In the genomic region with DNA sequence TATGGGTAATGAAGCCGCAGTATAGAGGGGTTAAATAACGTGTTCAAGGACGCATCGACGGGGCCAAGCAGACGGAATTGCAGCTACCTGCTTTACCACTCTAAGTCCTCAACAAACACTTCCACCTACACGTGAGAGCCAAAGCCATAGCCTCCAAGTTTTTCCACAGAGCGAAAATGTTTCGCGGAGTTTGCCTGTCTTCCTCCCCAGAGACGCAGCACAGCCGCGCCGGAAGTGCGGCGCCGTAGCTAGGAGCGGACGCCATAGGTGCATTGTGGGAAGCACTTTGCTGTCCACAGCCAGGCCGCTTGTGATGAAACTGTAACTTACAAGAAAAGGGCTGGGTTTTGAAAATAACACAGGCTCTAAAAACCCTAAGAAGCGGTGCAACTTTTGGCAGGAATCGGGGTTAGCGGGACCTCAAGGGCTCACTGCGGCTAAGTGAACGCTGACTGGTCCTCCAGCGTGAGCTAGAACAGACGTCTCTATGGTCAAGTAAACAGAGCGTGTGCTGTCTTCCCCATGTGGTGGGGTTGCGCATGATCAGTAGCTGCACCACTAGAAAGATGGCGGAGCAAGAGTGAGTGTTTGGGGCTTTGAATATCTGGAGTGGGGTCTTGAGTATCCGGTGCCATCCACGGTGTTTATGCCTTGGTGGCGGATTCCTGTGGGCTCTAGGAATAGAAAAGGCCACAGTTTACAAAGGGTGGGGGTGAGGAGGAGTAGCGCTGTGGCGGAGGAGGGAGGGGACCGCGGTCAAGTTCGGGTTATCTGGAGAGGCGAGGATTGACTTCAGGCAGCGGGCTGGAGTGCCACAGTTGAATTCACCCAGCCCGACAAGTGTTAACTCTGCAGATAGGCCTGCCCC, we compare ENCODE assay signal across 8 cellular contexts. TPM values are rescaled to one million over a fixed set of nuclear protein-coding genes. Genes with fewer than 3 reads are reported as not detected.
DNase-seq lines count a peak whose midpoint lies in the region; ATAC-seq and TF ChIP-seq lines count a peak whose summit lies in the region.

Gene RPL7L1 (plus strand): TSS at position 245 of the 868 bp plus-strand sequence. CDS start 295 bp downstream, at position 540.

- TF ChIP-seq POLR2A in GM15510 (IDR thresholded peaks at IDR 0.05; ENCODE audit: borderline replicate concordance, extremely low read depth, insufficient read length) = peak; percentile 81

- peak; percentile 95 for DNase-seq in NCI-H146 (lab: John Stamatoyannopoulos, UW)
- peak; percentile 88 for DNase-seq in amniotic epithelial cell (ENCODE audit: low read depth)
- peak; percentile 77 for DNase-seq in left ventricle myocardium inferior
- DNase-seq in psoas muscle = peak; percentile 80 to 90

- WGBS in psoas muscle, 3 donors = 0 to 1% (median 0%) methylated on average over 41 of the region's 41 CpGs
- under 1% methylated on average over 41 of the region's 41 CpGs for WGBS in urinary bladder

- H3K9me3 ChIP-seq in left ventricle myocardium inferior (replicated peaks) = no peaks in the 10 kb centered on the region
- H3K9me3 ChIP-seq in psoas muscle = no peaks in the 10 kb centered on the region

- ATAC-seq in HG02870 (IDR thresholded peaks at IDR 0.05; ENCODE audit: unreplicated experiment) = peak; percentile 88
- peak; percentile 94 to 95 (median 95) for ATAC-seq in psoas muscle

- TF ChIP-seq CTCF in left ventricle myocardium inferior (IDR thresholded peaks at IDR 0.05; ENCODE audit: borderline replicate concordance) (peak; percentile 41), psoas muscle (IDR thresholded peaks at IDR 0.05) (peak; percentile 12)

- H3K27ac ChIP-seq in left ventricle myocardium inferior (replicated peaks) (peak within 1 kb of the TSS; percentile 97), psoas muscle (peak within 1 kb of the TSS; percentile 96), urinary bladder (ENCODE audit: low read depth) (peak within 1 kb of the TSS; percentile 86)

- H3K27me3 ChIP-seq in left ventricle myocardium inferior (ENCODE audit: low read depth) = no peaks in the 10 kb centered on the region
- H3K27me3 ChIP-seq in psoas muscle (ENCODE audit: insufficient read depth in 3 of 3, low read length in 2 of 3) = no peaks in the 10 kb centered on the region

- peak within 1 kb of the TSS; percentile 76 for H3K4me3 ChIP-seq in left ventricle myocardium inferior
- peak within 1 kb of the TSS; percentile 74 for H3K4me3 ChIP-seq in psoas muscle
- H3K4me3 ChIP-seq in urinary bladder (ENCODE audit: low read depth, low read length) = peak within 1 kb of the TSS; percentile 58

- H3K36me3 ChIP-seq in left ventricle myocardium inferior (peaks cover 31% of the 10 kb centered on the region), psoas muscle (ENCODE audit: insufficient read depth in 1 of 2, low read depth in 1 of 2) (peaks cover 7 to 37% of the 10 kb centered on the region in 2 donors), urinary bladder (ENCODE audit: insufficient read depth) (peaks cover 3% of the 10 kb centered on the region)

- intact Hi-C loops in T-helper 1 cell treated with Interleukin-12 subunit alpha and Interleukin-12 subunit beta and Interleukin-4 antibody, amounts not matched to agents 30 ng/mL and 1 ng/mL, for 36 hours (cut with micrococcal nuclease) = loop anchor here (1.0 to 5.0 kb wide), 10 partner anchors 11 to 662 kb away; partner anchors contain the start of genes CNPY3, MRPS10, PPP2R5D and TBCC
- intact Hi-C loops in left ventricle myocardium inferior (cut with micrococcal nuclease) (loop anchor here (5.0 kb wide), 1 partner anchor 217 kb away; no protein-coding TSS in a partner anchor), psoas muscle (cut with DNase I) (loop anchor here (2.0 to 10.0 kb wide), 5 partner anchors 97 to 217 kb away; partner anchors contain the start of genes BICRAL (in 1 of the 2), PRPH2 (in 1 of the 2) and TBCC (in 1 of the 2))

- peaks cover 47% of the 10 kb centered on the region for H3K4me1 ChIP-seq in left ventricle myocardium inferior
- H3K4me1 ChIP-seq in psoas muscle = peaks cover 31% of the 10 kb centered on the region
- no peaks in the 10 kb centered on the region for H3K4me1 ChIP-seq in urinary bladder (ENCODE audit: insufficient read depth)

RNA-seq across cellular contexts. Expression of gene RPL7L1, which starts in this region (rescaled TPM):
- total RNA-seq in T-helper 1 cell treated with Interleukin-12 subunit alpha and Interleukin-12 subunit beta and Interleukin-4 antibody, amounts not matched to agents 30 ng/mL and 1 ng/mL, for 36 hours = 96.8 and 102 TPM in 2 replicates
- total RNA-seq in left ventricle myocardium inferior (42.2 TPM), psoas muscle (10 to 100 TPM; 50.7 to 70.4 (median 62.9) TPM), urinary bladder (96.9 TPM)
- polyA plus RNA-seq in psoas muscle (100 to 1,000 TPM in 1 of 3 donors, 10 to 100 TPM in 2; 35.5 to 107 (median 90.6) TPM), urinary bladder (48.8 TPM)

Comparison
In these comparisons a context has a peak if more than half of its experiments do, and no peak if none do; other contexts are left out.
1. Peak in every context shown above with its lines: DNase-seq, ATAC-seq, H3K4me3 ChIP-seq and H3K27ac ChIP-seq.